In the genomic region with DNA sequence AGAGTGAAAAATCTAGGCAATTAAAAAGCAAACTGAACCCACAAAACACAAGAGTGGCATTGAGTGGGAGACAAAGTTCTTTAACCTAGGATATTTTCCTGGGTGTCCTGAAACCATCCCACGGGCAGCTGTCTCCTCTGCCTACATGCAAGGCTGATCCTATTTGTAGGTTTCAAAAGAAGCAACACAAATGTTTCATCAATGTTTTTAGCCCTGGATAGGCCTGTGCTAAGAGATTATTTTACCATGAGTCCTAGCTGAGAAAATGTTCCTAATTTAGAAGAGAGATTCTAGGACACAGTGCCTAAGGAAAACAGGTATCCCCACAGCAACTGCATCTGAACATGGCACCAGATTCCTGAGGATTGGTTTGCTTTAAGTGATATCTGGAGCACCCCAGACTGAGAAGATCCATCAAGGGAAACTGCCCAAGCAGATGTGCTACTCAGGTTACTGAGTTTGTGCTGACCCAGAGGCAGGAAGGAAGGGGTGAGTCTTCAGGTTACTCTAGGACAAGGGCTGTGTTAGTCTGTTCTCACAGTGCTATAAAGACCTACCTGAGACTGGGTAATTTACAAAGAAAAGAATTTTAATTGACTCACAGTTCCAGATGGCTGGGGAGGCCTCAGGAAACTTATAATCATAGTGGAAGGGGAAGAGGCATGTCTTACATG, we compare ENCODE assay signal across 1 cellular context.
TF ChIP-seq lines count a peak whose summit lies in the region.

No MANE protein-coding gene starts in this region.

TF ChIP-seq in H1, 55 proteins besides CTCF, POLR2A, EP300 and RAD21:
- TF ChIP-seq SIX5 (IDR thresholded peaks at IDR 0.05; ENCODE audit: low read depth, low read length) (no peak), POU5F1 (IDR thresholded peaks at IDR 0.05; ENCODE audit: low read depth, low read length) (no peak), SIN3A (conservative IDR thresholded peaks at IDR 0.05 in 1 of 2, IDR thresholded peaks at IDR 0.05 in 1 of 2; ENCODE audit: low read depth in 1 of 2, low read length in 2 of 2) (no peak), ASH2L (IDR thresholded peaks at IDR 0.05; ENCODE audit: low read length) (no peak), ZNF274 (IDR thresholded peaks at IDR 0.05; ENCODE audit: borderline replicate concordance, extremely low read depth, low read length) (no peak), CREB1 (IDR thresholded peaks at IDR 0.05) (no peak), RXRA (IDR thresholded peaks at IDR 0.05; ENCODE audit: insufficient read depth, low read depth, low read length) (no peak), GTF2F1 (IDR thresholded peaks at IDR 0.05; ENCODE audit: borderline replicate concordance, low read depth, low read length) (no peak), TAF1 (IDR thresholded peaks at IDR 0.05; ENCODE audit: low read depth, low read length) (no peak), SP4 (IDR thresholded peaks at IDR 0.05; ENCODE audit: low read length) (no peak), MAFK (IDR thresholded peaks at IDR 0.05; ENCODE audit: low read depth, low read length) (no peak), TBP (IDR thresholded peaks at IDR 0.05; ENCODE audit: low read depth, low read length) (no peak)
